Comparison of ENCODE assay signal across 1 cellular context in genomic region chr16:88805887-88806393, GRCh38.
TF ChIP-seq lines count a peak whose summit lies in the region.

No MANE protein-coding gene starts in this region.

TF ChIP-seq in HCT116, 20 proteins besides CTCF, POLR2A, EP300 and RAD21 (continued from another document):
- TF ChIP-seq ELF1 (IDR thresholded peaks at IDR 0.05; ENCODE audit: borderline replicate concordance, low read depth): no peak
- no peak for TF ChIP-seq ZNF274 (IDR thresholded peaks at IDR 0.05; ENCODE audit: low read depth, low read length)
- no peak for TF ChIP-seq ZFX (IDR thresholded peaks at IDR 0.05)
- no peak for TF ChIP-seq POLR2AphosphoS5 (IDR thresholded peaks at IDR 0.05; ENCODE audit: low read depth, low read length)
- no peak for TF ChIP-seq CBX3 (IDR thresholded peaks at IDR 0.05; ENCODE audit: low read depth)
- TF ChIP-seq SP1 (IDR thresholded peaks at IDR 0.05; ENCODE audit: low read depth): no peak
- no peak for TF ChIP-seq SRF (IDR thresholded peaks at IDR 0.05; ENCODE audit: low read depth)
TF ChIP-seq in HCT116: peak in this region for 0.
